In genomic region chr17:81234506-81234855, GRCh38 we compare ENCODE assay signal across 28 cellular contexts. TPM values are rescaled to one million over a fixed set of nuclear protein-coding genes. Genes with fewer than 3 reads are reported as not detected.
DNase-seq lines count a peak whose midpoint lies in the region; ATAC-seq and TF ChIP-seq lines count a peak whose summit lies in the region.
"Had no signal": no experiment of that assay in that cellular context is flagged by ENCODE, and none has a peak within 500 bp of the region (broad histone marks: within the 10 kb centered on the region; RNA-seq: fewer than 3 reads in every experiment).

No MANE protein-coding gene starts in this region.

- CTCF ChIA-PET in Caco-2 (lab: Charles Lee) (interaction anchor here (0.7 to 1.2 kb wide), 2 partner anchors 12 to 92 kb away, joined by 3 to 4 read pairs; partner anchors contain the start of gene CEP131), RWPE1 (lab: Yijun Ruan, JAX) (no interaction called here)

- no TSS peak for BruUV-seq in Caco-2 (replicated peaks; lab: Mats Ljungman, UMichigan)

- no peak overlapping the region for H3K9ac ChIP-seq in endodermal cell (ENCODE audit: extremely low read depth, low read length, poor library complexity, severe bottlenecking)
- H3K9ac ChIP-seq: KMS-11 had no signal

- POLR2A ChIA-PET in Caco-2 (lab: Charles Lee) (interaction anchor here (0.6 to 1.3 kb wide), 3 partner anchors 8 to 398 kb away, joined by 3 to 8 read pairs (median 5); partner anchors contain the start of gene CEP131), RWPE1 (lab: Yijun Ruan, JAX; ENCODE audit: low non-redundant PET) (no interaction called here)

- H3K4me1 ChIP-seq in Caco-2 = peaks cover 31% of the 10 kb centered on the region
- peaks cover 7% of the 10 kb centered on the region for H3K4me1 ChIP-seq in endodermal cell (ENCODE audit: control insufficient read depth, insufficient read depth, low read length)

- H3K4me3 ChIP-seq in Caco-2 (ENCODE audit: low read depth, low read length) (no peak overlapping the region), endodermal cell (ENCODE audit: low read length) (no peak overlapping the region)
- H3K4me3 ChIP-seq: GM12878, GM23338, PC-9 had no signal

- WGBS in endodermal cell (ENCODE audit: insufficient coverage in 1 of 2, insufficient read length in 1 of 2), 2 experiments = 95 to 98% methylated on average over 8 to 13 of the region's 13 CpGs

- H3K4me3 Mint-ChIP-seq in Caco-2 (ENCODE audit: unreplicated experiment) (peak overlapping the region; percentile 17), endodermal cell (no peak overlapping the region), neural crest cell (peak overlapping the region; percentile 25)
- H3K4me3 Mint-ChIP-seq: CD8-positive, alpha-beta T cell; GM23338; HFFc6 had no signal

- H3K27ac Mint-ChIP-seq in Caco-2 (ENCODE audit: unreplicated experiment) = peak overlapping the region; percentile 5
- H3K27ac Mint-ChIP-seq in endodermal cell = peak overlapping the region; percentile 21
- no peak overlapping the region for H3K27ac Mint-ChIP-seq in neural crest cell (ENCODE audit: unreplicated experiment)
- H3K27ac Mint-ChIP-seq: CD8-positive, alpha-beta T cell; GM23338; HFFc6 had no signal

- DNase-seq in Caco-2 (no peak), RWPE1 (ENCODE audit: low spot score) (no peak), endodermal cell (no peak), neural crest cell (ENCODE audit: low read depth, low spot score) (no peak), pons (ENCODE audit: low spot score) (no peak), sciatic nerve (ENCODE audit: low spot score) (no peak), activated gamma-delta T cell (lab: John Stamatoyannopoulos, UW) (no peak)
- DNase-seq: C1 segment of cervical spinal cord; CD8-positive, alpha-beta T cell; DMS 273 treated with DMSO at 0.1 percent for 48 hours; DMS79; EL; GDM1; H9; HFFc6; IMR-90; MM.1S; NCI-H2029; NCI-H446; NCI-H526; NCI-H82; NK-92 treated with Interleukin-12 subunit alpha and Interleukin-12 subunit beta, amount 100 ng/mL, for 24 hours; PC-9; RPMI8226; SHP77 had no signal

- no peaks in the 10 kb centered on the region for H3K9me3 ChIP-seq in Caco-2
- H3K9me3 ChIP-seq in endodermal cell (ENCODE audit: control insufficient read depth, low read length) = no peaks in the 10 kb centered on the region

- H3K27me3 Mint-ChIP-seq in Caco-2 (ENCODE audit: insufficient read depth, unreplicated experiment) (no peaks in the 10 kb centered on the region), endodermal cell (ENCODE audit: insufficient read depth) (no peaks in the 10 kb centered on the region), neural crest cell (ENCODE audit: low read depth) (peaks cover 2% of the 10 kb centered on the region)

- peaks cover 36% of the 10 kb centered on the region for H3K36me3 Mint-ChIP-seq in Caco-2 (ENCODE audit: insufficient read depth, unreplicated experiment)
- H3K36me3 Mint-ChIP-seq in endodermal cell (ENCODE audit: low read depth) = peaks cover 13% of the 10 kb centered on the region
- H3K36me3 Mint-ChIP-seq in neural crest cell (ENCODE audit: low read depth) = peaks cover 9% of the 10 kb centered on the region

- no peaks in the 10 kb centered on the region for H3K9me3 Mint-ChIP-seq in Caco-2 (ENCODE audit: unreplicated experiment)
- H3K9me3 Mint-ChIP-seq in endodermal cell = no peaks in the 10 kb centered on the region
- H3K9me3 Mint-ChIP-seq in neural crest cell = no peaks in the 10 kb centered on the region
- H3K9me3 Mint-ChIP-seq: CD8-positive, alpha-beta T cell; GM23338; H9; HFFc6 had no signal

- no peaks in the 10 kb centered on the region for H3K27me3 ChIP-seq in Caco-2 (replicated peaks; ENCODE audit: control insufficient read depth, insufficient read depth, low read length)
- H3K27me3 ChIP-seq in endodermal cell (ENCODE audit: control insufficient read depth, insufficient read depth, low read length, poor library complexity, severe bottlenecking) = no peaks in the 10 kb centered on the region

- H3K36me3 ChIP-seq in Caco-2 (ENCODE audit: control insufficient read depth, insufficient read depth, low read length) (peaks cover 5% of the 10 kb centered on the region), endodermal cell (ENCODE audit: control insufficient read depth, insufficient read depth, low read length) (peaks cover 8% of the 10 kb centered on the region)

- intact Hi-C loops in Caco-2 (cut with micrococcal nuclease; ENCODE audit: unreplicated experiment) = no loop called here
- intact Hi-C loops in sciatic nerve (cut with DNase I) = no loop called here

- H3K4me1 Mint-ChIP-seq in Caco-2 (ENCODE audit: low read depth, unreplicated experiment) (peaks cover 13% of the 10 kb centered on the region), endodermal cell (peaks cover 5% of the 10 kb centered on the region), neural crest cell (peaks cover 12% of the 10 kb centered on the region)

- TF ChIP-seq CTCF in Caco-2 (IDR thresholded peaks at IDR 0.05; ENCODE audit: insufficient read depth in 1 of 2, low read depth in 1 of 2, low read length in 1 of 2, severe bottlenecking in 1 of 2, unreplicated experiment in 1 of 2) (no peak), RWPE1 (conservative IDR thresholded peaks at IDR 0.05; ENCODE audit: low read depth) (no peak), endodermal cell (conservative IDR thresholded peaks at IDR 0.05) (no peak), neural crest cell (conservative IDR thresholded peaks at IDR 0.05) (no peak)

- 0 out of 2 replicates have a peak overlapping the region, but pooled peaks have one; percentile 7 for H3K27ac ChIP-seq in RWPE1
- H3K27ac ChIP-seq in endodermal cell (ENCODE audit: low read depth, low read length) = no peak overlapping the region
- H3K27ac ChIP-seq: KMS-11, PC-9 had no signal

- ATAC-seq in sciatic nerve = no peak
- ATAC-seq: CD8-positive, alpha-beta T cell; GM12878; GM23338 had no signal

RNA-seq across cellular contexts. Expression of gene TEPSIN, which starts 4.4 kb away (rescaled TPM):
- total RNA-seq in Caco-2 (2022) = 38.7 and 40.3 TPM in 2 replicates
- total RNA-seq in endodermal cell = 10 to 100 TPM; 30.0 to 45.0 TPM
- polyA plus RNA-seq in endodermal cell (2013, experiment 1 of 2) = 24.6 TPM
- 21.1 TPM for polyA plus RNA-seq in endodermal cell (2013, experiment 2 of 2)
- total RNA-seq in neural crest cell = 36.9 and 40.4 TPM in 2 replicates
- total RNA-seq in sciatic nerve = 38.1 TPM

RNA-seq across cellular contexts. Expression of gene NDUFAF8, which starts 4.6 kb away (rescaled TPM):
- total RNA-seq in Caco-2 (2022) (65.0 and 66.7 TPM in 2 replicates), endodermal cell (10 to 100 TPM; 42.7 to 48.7 TPM), neural crest cell (54.5 and 68.2 TPM in 2 replicates), sciatic nerve (37.4 TPM)
- 60.9 TPM for polyA plus RNA-seq in endodermal cell (2013, experiment 1 of 2)
- polyA plus RNA-seq in endodermal cell (2013, experiment 2 of 2) = 52.0 TPM

RNA-seq across cellular contexts. Expression of gene CEP131, which starts 11.7 kb away (rescaled TPM):
- total RNA-seq in Caco-2 (2022) (28.4 and 29.4 TPM in 2 replicates), endodermal cell (10 to 100 TPM; 23.2 to 28.0 TPM), neural crest cell (40.7 and 42.5 TPM in 2 replicates), sciatic nerve (10.1 TPM)
- 30.3 TPM for polyA plus RNA-seq in endodermal cell (2013, experiment 1 of 2)
- polyA plus RNA-seq in endodermal cell (2013, experiment 2 of 2) = 24.0 TPM
